ENCODE assay signal across 8 cellular contexts in genomic region chr7:92609921-92610518, GRCh38. TPM values are rescaled to one million over a fixed set of nuclear protein-coding genes. Genes with fewer than 3 reads are reported as not detected.
DNase-seq lines count a peak whose midpoint lies in the region; ATAC-seq and TF ChIP-seq lines count a peak whose summit lies in the region.

No MANE protein-coding gene starts in this region.

- H3K4me3 Mint-ChIP-seq in activated naive CD8-positive, alpha-beta T cell: no peak overlapping the region
- H3K4me3 Mint-ChIP-seq in activated naive CD8-positive, alpha-beta T cell treated with anti-CD3 and anti-CD28 coated beads for 36 hours: no peak overlapping the region

- TF ChIP-seq CTCF in dorsolateral prefrontal cortex (IDR thresholded peaks at IDR 0.05 in 54 of 56, conservative IDR thresholded peaks at IDR 0.05 in 2 of 56; ENCODE audit: low read depth in 1 of 56, partially characterized antibody in 56 of 56) (peak in 55 of 56 donors; percentile 15 to 69 (median 54)), psoas muscle (IDR thresholded peaks at IDR 0.05) (peak; percentile 35)

- peaks cover 9% of the 10 kb centered on the region for H3K36me3 Mint-ChIP-seq in activated naive CD8-positive, alpha-beta T cell
- H3K36me3 Mint-ChIP-seq in activated naive CD8-positive, alpha-beta T cell treated with anti-CD3 and anti-CD28 coated beads for 36 hours: peaks cover 13% of the 10 kb centered on the region

- H3K4me1 ChIP-seq in psoas muscle: no peaks in the 10 kb centered on the region

- no peaks in the 10 kb centered on the region for H3K36me3 ChIP-seq in psoas muscle (ENCODE audit: insufficient read depth in 1 of 2, low read depth in 1 of 2)

- H3K4me3 ChIP-seq in dorsolateral prefrontal cortex (no peak overlapping the region), psoas muscle (no peak overlapping the region)

- H3K27me3 Mint-ChIP-seq in activated naive CD8-positive, alpha-beta T cell: no peaks in the 10 kb centered on the region
- no peaks in the 10 kb centered on the region for H3K27me3 Mint-ChIP-seq in activated naive CD8-positive, alpha-beta T cell treated with anti-CD3 and anti-CD28 coated beads for 36 hours

- ATAC-seq in psoas muscle: no peak
- ATAC-seq in HG02981 (IDR thresholded peaks at IDR 0.05; ENCODE audit: unreplicated experiment): no peak
- ATAC-seq in HG03457 (IDR thresholded peaks at IDR 0.05; ENCODE audit: unreplicated experiment): no peak

- H3K27ac Mint-ChIP-seq in activated naive CD8-positive, alpha-beta T cell: peak overlapping the region; percentile 41
- no peak overlapping the region for H3K27ac Mint-ChIP-seq in activated naive CD8-positive, alpha-beta T cell treated with anti-CD3 and anti-CD28 coated beads for 36 hours

- no peak for DNase-seq in activated naive CD8-positive, alpha-beta T cell treated with anti-CD3 and anti-CD28 coated beads for 36 hours
- DNase-seq in NCI-H69 (lab: John Stamatoyannopoulos, UW) (peak; percentile 65), dorsolateral prefrontal cortex (no peak), psoas muscle (no peak), NCI-H774 (lab: John Stamatoyannopoulos, UW) (no peak)

- no peaks in the 10 kb centered on the region for H3K27me3 ChIP-seq in dorsolateral prefrontal cortex
- no peaks in the 10 kb centered on the region for H3K27me3 ChIP-seq in psoas muscle (ENCODE audit: insufficient read depth in 3 of 3, low read length in 2 of 3)

- peaks cover 11% of the 10 kb centered on the region for H3K4me1 Mint-ChIP-seq in activated naive CD8-positive, alpha-beta T cell (ENCODE audit: low read depth)
- H3K4me1 Mint-ChIP-seq in activated naive CD8-positive, alpha-beta T cell treated with anti-CD3 and anti-CD28 coated beads for 36 hours: peaks cover 12% of the 10 kb centered on the region

- H3K9me3 Mint-ChIP-seq in activated naive CD8-positive, alpha-beta T cell (ENCODE audit: low read depth): no peaks in the 10 kb centered on the region
- H3K9me3 Mint-ChIP-seq in activated naive CD8-positive, alpha-beta T cell treated with anti-CD3 and anti-CD28 coated beads for 36 hours: no peaks in the 10 kb centered on the region

- H3K27ac ChIP-seq in dorsolateral prefrontal cortex (peak overlapping the region in 23 of 59 donors; percentile 0 to 95 (median 33)), psoas muscle (no peak overlapping the region)

- intact Hi-C loops in dorsolateral prefrontal cortex (cut with DNase I) (loop anchor here in 1 of 2 donors (2.0 to 5.0 kb wide), 2 partner anchors 19 to 78 kb away; partner anchors contain the start of gene FAM133B), psoas muscle (cut with DNase I) (no loop called here)

- H3K9me3 ChIP-seq in psoas muscle: no peaks in the 10 kb centered on the region

- 22 to 35% (median 23%) methylated on average over 5 of the region's 5 CpGs for WGBS in psoas muscle, 3 donors

RNA-seq across cellular contexts. Expression of gene FAM133B, which starts 19.8 kb away (rescaled TPM):
- 10 to 100 TPM; 32.1 to 36.3 TPM for total RNA-seq in activated naive CD8-positive, alpha-beta T cell treated with anti-CD3 and anti-CD28 coated beads for 36 hours
- 10 to 100 TPM; 23.1 to 48.5 (median 32.7) TPM for total RNA-seq in dorsolateral prefrontal cortex
- total RNA-seq in psoas muscle: 10 to 100 TPM in 2 of 4 donors, 1 to 10 TPM in 2; 9.1 to 16.3 (median 11.1) TPM
- 10 to 100 TPM; 16.3 to 23.1 (median 17.4) TPM for polyA plus RNA-seq in psoas muscle
